In the genomic region with DNA sequence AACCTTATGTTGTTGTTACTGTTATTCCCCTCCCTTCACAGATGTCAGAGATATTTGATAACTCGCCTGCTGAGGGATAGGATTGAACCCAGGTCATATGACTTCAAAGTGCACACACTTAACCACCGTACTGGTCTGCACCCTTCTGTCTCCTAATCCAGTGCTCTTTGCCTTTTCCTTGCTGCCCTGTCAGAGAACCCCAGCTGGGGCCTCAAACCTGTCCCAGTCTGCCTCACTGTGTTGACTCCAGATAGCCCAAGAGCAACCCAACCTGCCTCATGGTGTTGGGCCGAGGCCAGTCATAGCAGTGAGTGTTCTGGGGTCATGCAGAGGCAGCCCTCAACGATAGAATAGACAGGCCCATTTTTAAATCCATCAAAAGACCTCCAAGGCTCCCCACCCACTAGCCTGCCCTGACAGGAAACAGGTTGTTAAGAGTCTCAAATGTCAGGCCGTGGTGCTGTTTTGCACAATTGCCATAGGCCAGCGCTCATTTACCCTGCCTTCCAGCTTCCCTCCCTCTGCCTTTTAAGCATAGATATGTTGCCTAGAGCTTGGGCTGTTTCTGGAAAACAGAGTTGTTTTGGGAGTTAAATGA, we compare ENCODE assay signal across 1 cellular context.
TF ChIP-seq lines count a peak whose summit lies in the region.

No MANE protein-coding gene starts in this region.

TF ChIP-seq in GM23338, 12 proteins besides CTCF, POLR2A, EP300 and RAD21 (continued from another document):
- TF ChIP-seq, protein P1, sequence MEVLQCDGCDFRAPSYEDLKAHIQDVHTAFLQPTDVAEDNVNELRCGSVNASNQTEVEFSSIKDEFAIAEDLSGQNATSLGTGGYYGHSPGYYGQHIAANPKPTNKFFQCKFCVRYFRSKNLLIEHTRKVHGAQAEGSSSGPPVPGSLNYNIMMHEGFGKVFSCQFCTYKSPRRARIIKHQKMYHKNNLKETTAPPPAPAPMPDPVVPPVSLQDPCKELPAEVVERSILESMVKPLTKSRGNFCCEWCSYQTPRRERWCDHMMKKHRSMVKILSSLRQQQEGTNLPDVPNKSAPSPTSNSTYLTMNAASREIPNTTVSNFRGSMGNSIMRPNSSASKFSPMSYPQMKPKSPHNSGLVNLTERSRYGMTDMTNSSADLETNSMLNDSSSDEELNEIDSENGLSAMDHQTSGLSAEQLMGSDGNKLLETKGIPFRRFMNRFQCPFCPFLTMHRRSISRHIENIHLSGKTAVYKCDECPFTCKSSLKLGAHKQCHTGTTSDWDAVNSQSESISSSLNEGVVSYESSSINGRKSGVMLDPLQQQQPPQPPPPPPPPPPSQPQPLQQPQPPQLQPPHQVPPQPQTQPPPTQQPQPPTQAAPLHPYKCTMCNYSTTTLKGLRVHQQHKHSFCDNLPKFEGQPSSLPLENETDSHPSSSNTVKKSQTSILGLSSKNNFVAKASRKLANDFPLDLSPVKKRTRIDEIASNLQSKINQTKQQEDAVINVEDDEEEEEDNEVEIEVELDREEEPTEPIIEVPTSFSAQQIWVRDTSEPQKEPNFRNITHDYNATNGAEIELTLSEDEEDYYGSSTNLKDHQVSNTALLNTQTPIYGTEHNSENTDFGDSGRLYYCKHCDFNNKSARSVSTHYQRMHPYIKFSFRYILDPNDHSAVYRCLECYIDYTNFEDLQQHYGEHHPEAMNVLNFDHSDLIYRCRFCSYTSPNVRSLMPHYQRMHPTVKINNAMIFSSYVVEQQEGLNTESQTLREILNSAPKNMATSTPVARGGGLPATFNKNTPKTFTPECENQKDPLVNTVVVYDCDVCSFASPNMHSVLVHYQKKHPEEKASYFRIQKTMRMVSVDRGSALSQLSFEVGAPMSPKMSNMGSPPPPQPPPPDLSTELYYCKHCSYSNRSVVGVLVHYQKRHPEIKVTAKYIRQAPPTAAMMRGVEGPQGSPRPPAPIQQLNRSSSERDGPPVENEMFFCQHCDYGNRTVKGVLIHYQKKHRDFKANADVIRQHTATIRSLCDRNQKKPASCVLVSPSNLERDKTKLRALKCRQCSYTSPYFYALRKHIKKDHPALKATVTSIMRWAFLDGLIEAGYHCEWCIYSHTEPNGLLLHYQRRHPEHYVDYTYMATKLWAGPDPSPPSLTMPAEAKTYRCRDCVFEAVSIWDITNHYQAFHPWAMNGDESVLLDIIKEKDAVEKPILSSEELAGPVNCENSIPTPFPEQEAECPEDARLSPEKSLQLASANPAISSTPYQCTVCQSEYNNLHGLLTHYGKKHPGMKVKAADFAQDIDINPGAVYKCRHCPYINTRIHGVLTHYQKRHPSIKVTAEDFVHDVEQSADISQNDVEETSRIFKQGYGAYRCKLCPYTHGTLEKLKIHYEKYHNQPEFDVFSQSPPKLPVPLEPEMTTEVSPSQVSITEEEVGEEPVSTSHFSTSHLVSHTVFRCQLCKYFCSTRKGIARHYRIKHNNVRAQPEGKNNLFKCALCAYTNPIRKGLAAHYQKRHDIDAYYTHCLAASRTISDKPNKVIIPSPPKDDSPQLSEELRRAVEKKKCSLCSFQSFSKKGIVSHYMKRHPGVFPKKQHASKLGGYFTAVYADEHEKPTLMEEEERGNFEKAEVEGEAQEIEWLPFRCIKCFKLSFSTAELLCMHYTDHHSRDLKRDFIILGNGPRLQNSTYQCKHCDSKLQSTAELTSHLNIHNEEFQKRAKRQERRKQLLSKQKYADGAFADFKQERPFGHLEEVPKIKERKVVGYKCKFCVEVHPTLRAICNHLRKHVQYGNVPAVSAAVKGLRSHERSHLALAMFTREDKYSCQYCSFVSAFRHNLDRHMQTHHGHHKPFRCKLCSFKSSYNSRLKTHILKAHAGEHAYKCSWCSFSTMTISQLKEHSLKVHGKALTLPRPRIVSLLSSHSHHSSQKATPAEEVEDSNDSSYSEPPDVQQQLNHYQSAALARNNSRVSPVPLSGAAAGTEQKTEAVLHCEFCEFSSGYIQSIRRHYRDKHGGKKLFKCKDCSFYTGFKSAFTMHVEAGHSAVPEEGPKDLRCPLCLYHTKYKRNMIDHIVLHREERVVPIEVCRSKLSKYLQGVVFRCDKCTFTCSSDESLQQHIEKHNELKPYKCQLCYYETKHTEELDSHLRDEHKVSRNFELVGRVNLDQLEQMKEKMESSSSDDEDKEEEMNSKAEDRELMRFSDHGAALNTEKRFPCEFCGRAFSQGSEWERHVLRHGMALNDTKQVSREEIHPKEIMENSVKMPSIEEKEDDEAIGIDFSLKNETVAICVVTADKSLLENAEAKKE (CRISPR knock-in tag; IDR thresholded peaks at IDR 0.05): no peak
- no peak for TF ChIP-seq ZNF114 (CRISPR knock-in tag; IDR thresholded peaks at IDR 0.05)
- TF ChIP-seq EZH2 (IDR thresholded peaks at IDR 0.05; ENCODE audit: low read depth, unreplicated experiment): no peak
- no peak for TF ChIP-seq JUNB (IDR thresholded peaks at IDR 0.05; ENCODE audit: unreplicated experiment)
- TF ChIP-seq EZH2phosphoT487 (IDR thresholded peaks at IDR 0.05; ENCODE audit: unreplicated experiment): no peak
